Comparison of ENCODE assay signal across 9 cellular contexts in the genomic region with DNA sequence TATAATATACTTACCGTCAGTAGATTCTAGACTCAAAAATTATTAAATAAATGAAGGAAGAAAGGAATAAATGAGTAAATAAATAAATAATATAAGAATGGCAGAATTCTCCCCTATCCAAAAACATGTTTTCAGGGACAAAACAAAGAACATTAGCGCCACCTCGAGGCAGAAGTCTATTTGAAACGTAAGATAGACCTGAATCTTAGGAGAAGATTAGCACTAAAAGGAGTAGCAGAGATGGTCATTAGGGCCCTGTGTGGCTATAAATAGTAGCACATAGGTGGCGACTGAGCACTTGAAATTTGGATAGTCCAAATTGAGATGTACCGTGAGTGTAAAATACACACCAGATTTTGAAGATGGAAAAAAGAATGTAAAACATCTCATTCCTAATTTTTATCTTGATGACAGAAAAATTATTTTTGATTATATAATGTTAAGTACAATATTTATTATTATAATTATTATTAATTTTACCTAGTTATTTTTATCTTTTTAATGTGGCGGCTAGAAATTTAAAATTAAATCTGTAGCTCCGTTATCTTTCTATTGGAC. TPM values are rescaled to one million over a fixed set of nuclear protein-coding genes. Genes with fewer than 3 reads are reported as not detected.
DNase-seq lines count a peak whose midpoint lies in the region; ATAC-seq and TF ChIP-seq lines count a peak whose summit lies in the region.
"Had no signal": no experiment of that assay in that cellular context is flagged by ENCODE, and none has a peak within 500 bp of the region (broad histone marks: within the 10 kb centered on the region; RNA-seq: fewer than 3 reads in every experiment).

No MANE protein-coding gene starts in this region.

- no peak overlapping the region for H3K27ac ChIP-seq in left lung
- H3K27ac ChIP-seq: neutrophil had no signal

- no peaks in the 10 kb centered on the region for H3K9me3 ChIP-seq in left lung
- H3K9me3 ChIP-seq: neutrophil had no signal

- peaks cover 0 to 11% of the 10 kb centered on the region in 2 donors for H3K4me1 ChIP-seq in left lung

- H3K27me3 ChIP-seq in left lung: no peaks in the 10 kb centered on the region

- H3K4me3 ChIP-seq in left lung: no peak overlapping the region

- ATAC-seq in GM18868 (IDR thresholded peaks at IDR 0.05; ENCODE audit: unreplicated experiment) (peak; percentile 46), left lung (peak; percentile 76), HG02884 (IDR thresholded peaks at IDR 0.05; ENCODE audit: unreplicated experiment) (no peak)

- peak; percentile 49 to 52 for TF ChIP-seq CTCF in left lung (IDR thresholded peaks at IDR 0.05)

- no peaks in the 10 kb centered on the region for H3K36me3 ChIP-seq in left lung
- H3K36me3 ChIP-seq: neutrophil had no signal

- DNase-seq in AG08396 (ENCODE audit: low spot score) (peak; percentile 27), NCI-H2029 (lab: John Stamatoyannopoulos, UW) (peak; percentile 76), T-helper 9 cell (peak; percentile 34), cerebellar cortex (ENCODE audit: low spot score) (peak; percentile 67), left lung (peak in 1 of 2 donors; percentile 54)
- DNase-seq in stimulated activated CD8-positive, alpha-beta memory T cell treated with anti-CD3 and anti-CD28 coated beads, Interleukin-2, amount 100 ng/mL, for 48 hours (ENCODE audit: low read depth in 2 of 2): peak; percentile 43 to 48

- intact Hi-C loops in left lung (cut with DNase I): no loop called here

RNA-seq across cellular contexts. Expression of a gene that starts 24.3 kb away (rescaled TPM):
- 10 to 100 TPM; 27.1 to 31.3 TPM for total RNA-seq in left lung
